9 cellular contexts compared by ENCODE assay signal in the genomic region with DNA sequence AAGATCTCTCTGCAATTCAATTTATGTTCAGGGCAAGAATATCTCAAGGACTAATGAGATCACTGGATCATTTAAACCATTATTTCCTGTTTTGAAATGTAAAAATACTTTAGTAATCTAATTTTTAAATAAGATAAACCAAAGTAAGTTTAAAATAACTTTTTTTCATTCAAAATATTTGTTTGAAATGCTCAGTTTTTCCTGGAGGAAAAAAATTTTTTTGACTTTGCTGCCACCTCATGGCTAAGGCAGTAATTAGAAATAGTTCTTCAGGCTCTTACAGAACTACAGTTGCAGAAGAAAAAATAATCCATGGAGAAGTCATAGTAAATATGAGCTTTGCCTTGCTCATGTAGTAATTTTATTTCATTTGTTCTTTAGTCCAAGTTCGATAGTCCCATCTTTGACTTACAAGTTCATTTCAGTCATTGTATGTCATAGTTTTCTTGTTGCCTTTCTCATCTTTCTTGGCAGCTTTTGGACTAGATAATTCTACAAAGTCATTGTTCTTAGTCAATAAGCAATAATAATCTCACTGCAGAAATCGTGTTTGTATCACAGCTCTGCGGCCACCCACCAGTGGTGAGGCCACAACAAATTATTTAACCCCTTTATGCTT.
DNase-seq lines count a peak whose midpoint lies in the region; ATAC-seq and TF ChIP-seq lines count a peak whose summit lies in the region.
"Had no signal": no experiment of that assay in that cellular context is flagged by ENCODE, and none has a peak within 500 bp of the region (broad histone marks: within the 10 kb centered on the region; RNA-seq: fewer than 3 reads in every experiment).

No MANE protein-coding gene starts in this region.

- H3K4me1 ChIP-seq in SK-N-SH (ENCODE audit: control insufficient read depth in 1 of 2, insufficient read depth in 2 of 2, low read depth in 1 of 2, low read length in 1 of 2) (no peaks in the 10 kb centered on the region), transverse colon (peaks cover 0 to 10% (median 0%) of the 10 kb centered on the region in 4 donors), uterus (no peaks in the 10 kb centered on the region)

- no peaks in the 10 kb centered on the region for H3K9me2 ChIP-seq in SK-N-SH

- no peak for TF ChIP-seq EP300 in SK-N-SH (IDR thresholded peaks at IDR 0.05; ENCODE audit: borderline replicate concordance in 1 of 2, low read depth in 1 of 2, low read length in 1 of 2)
- TF ChIP-seq EP300 in transverse colon (IDR thresholded peaks at IDR 0.05; ENCODE audit: low read depth): no peak

- no peak overlapping the region for H3K27ac Mint-ChIP-seq in HFFc6

- intact Hi-C loops in transverse colon (cut with DNase I; ENCODE audit: low total_unique reads): no loop called here
- intact Hi-C loops in uterus (cut with DNase I; ENCODE audit: low total_unique reads): no loop called here

- no peaks in the 10 kb centered on the region for H3K79me2 ChIP-seq in SK-N-SH (ENCODE audit: insufficient read depth)

- POLR2A ChIA-PET in SK-N-SH (lab: Yijun Ruan, JAX): no interaction called here

- peak; percentile 68 for TF ChIP-seq RAD21 in SK-N-SH (IDR thresholded peaks at IDR 0.05; ENCODE audit: low read length)

- H3K9ac ChIP-seq in SK-N-SH: no peak overlapping the region

- H3F3A ChIP-seq in SK-N-SH (replicated peaks; ENCODE audit: insufficient read depth): no peaks in the 10 kb centered on the region

- ATAC-seq in GM18867 (IDR thresholded peaks at IDR 0.05; ENCODE audit: unreplicated experiment): no peak

- no peaks in the 10 kb centered on the region for H4K20me1 ChIP-seq in SK-N-SH (ENCODE audit: insufficient read depth)

- no peak overlapping the region for H3K4me2 ChIP-seq in SK-N-SH

- H3K36me3 Mint-ChIP-seq in HFFc6 (ENCODE audit: low read depth): no peaks in the 10 kb centered on the region

- 0 out of 2 replicates have a peak, but pooled peaks cover 11% of the 10 kb centered on the region for H3K27me3 ChIP-seq in SK-N-SH (ENCODE audit: insufficient read depth)
- H3K27me3 ChIP-seq in transverse colon: no peaks in the 10 kb centered on the region
- H3K27me3 ChIP-seq in uterus: no peaks in the 10 kb centered on the region

- WGBS in SK-N-SH (ENCODE audit: low lambda C conversion rate): under 1% methylated on average over 3 of the region's 3 CpGs
- 10 to 12% methylated on average over 3 of the region's 3 CpGs for WGBS in transverse colon (ENCODE audit: low coverage in 1 of 2), 2 donors

- H3K36me3 ChIP-seq in SK-N-SH (replicated peaks in 1 of 2; ENCODE audit: control insufficient read depth in 1 of 2, insufficient read depth in 2 of 2, low read length in 1 of 2) (no peaks in the 10 kb centered on the region), transverse colon (no peaks in the 10 kb centered on the region), uterus (no peaks in the 10 kb centered on the region)
- H3K36me3 ChIP-seq: neutrophil had no signal

- H3K27ac ChIP-seq in SK-N-SH (ENCODE audit: low read depth in 2 of 2, low read length in 1 of 2): no peak overlapping the region
- H3K27ac ChIP-seq in transverse colon: no peak overlapping the region
- no peak overlapping the region for H3K27ac ChIP-seq in uterus
- H3K27ac ChIP-seq: neutrophil had no signal

- H3K4me3 Mint-ChIP-seq in HFFc6: no peak overlapping the region

- H3K27me3 Mint-ChIP-seq in HFFc6 (ENCODE audit: insufficient read depth): peaks cover 6% of the 10 kb centered on the region; the same call in 1 of the 2 replicates

- H3K4me1 Mint-ChIP-seq in HFFc6 (ENCODE audit: low read depth): no peaks in the 10 kb centered on the region

- H3K9me3 Mint-ChIP-seq in HFFc6: no peaks in the 10 kb centered on the region

- no peak overlapping the region for H2AFZ ChIP-seq in SK-N-SH (ENCODE audit: low read depth)

- in situ Hi-C loops in transverse colon (cut with MboI; ENCODE audit: low pct_ligation_motif_present in 1 of 4, low pct_unique_long_range_greater_than_20kb in 1 of 4, low sequenced_read_pairs in 3 of 4): loop anchor here in 3 of 4 donors (5.0 to 10.0 kb wide), 2 partner anchors 359 to 362 kb away; no protein-coding TSS in a partner anchor

- TF ChIP-seq CTCF in HFFc6 (IDR thresholded peaks at IDR 0.05): peak; percentile 80
- TF ChIP-seq CTCF in SK-N-SH (IDR thresholded peaks at IDR 0.05): peak; percentile 71
- TF ChIP-seq CTCF in transverse colon (IDR thresholded peaks at IDR 0.05): peak in 4 of 5 experiments; percentile 48 to 52 (median 49)
- peak in 2 of 4 experiments; percentile 10 to 15 for TF ChIP-seq CTCF in uterus (IDR thresholded peaks at IDR 0.05)

- no peak for TF ChIP-seq POLR2A in transverse colon (IDR thresholded peaks at IDR 0.05)
- no peak for TF ChIP-seq POLR2A in uterus (IDR thresholded peaks at IDR 0.05)

- DNase-seq in DMS53 (lab: John Stamatoyannopoulos, UW) (peak; percentile 71), HFFc6 (peak; percentile 9), SK-N-SH (no peak), foreskin melanocyte (peak; percentile 34), transverse colon (no peak), uterus (no peak), DMS79 treated with DMSO at 0.1 percent for 48 hours (lab: John Stamatoyannopoulos, UW) (no peak)

- H3K4me3 ChIP-seq in SK-N-SH (ENCODE audit: low read depth in 2 of 2, low read length in 1 of 2) (no peak overlapping the region; a peak in 1 of 4 replicates), transverse colon (no peak overlapping the region), uterus (no peak overlapping the region)

- H3K9me3 ChIP-seq in SK-N-SH: no peaks in the 10 kb centered on the region
- H3K9me3 ChIP-seq in transverse colon: no peaks in the 10 kb centered on the region
- no peaks in the 10 kb centered on the region for H3K9me3 ChIP-seq in uterus
- H3K9me3 ChIP-seq: neutrophil had no signal

- CTCF ChIA-PET in SK-N-SH (lab: Yijun Ruan, JAX): interaction anchor here (0.6 to 5.1 kb wide), 13 partner anchors 15 to 376 kb away, joined by 3 to 60 read pairs (median 4); no protein-coding TSS in a partner anchor

TF ChIP-seq in SK-N-SH, 30 proteins besides CTCF, POLR2A, EP300 and RAD21:
- TF ChIP-seq SMC3 (IDR thresholded peaks at IDR 0.05; ENCODE audit: low read depth, low read length) (peak; percentile 41), ELF1 (IDR thresholded peaks at IDR 0.05) (no peak), TEAD4 (IDR thresholded peaks at IDR 0.05; ENCODE audit: borderline replicate concordance, insufficient read depth) (no peak)
- TF ChIP-seq, protein P1, sequence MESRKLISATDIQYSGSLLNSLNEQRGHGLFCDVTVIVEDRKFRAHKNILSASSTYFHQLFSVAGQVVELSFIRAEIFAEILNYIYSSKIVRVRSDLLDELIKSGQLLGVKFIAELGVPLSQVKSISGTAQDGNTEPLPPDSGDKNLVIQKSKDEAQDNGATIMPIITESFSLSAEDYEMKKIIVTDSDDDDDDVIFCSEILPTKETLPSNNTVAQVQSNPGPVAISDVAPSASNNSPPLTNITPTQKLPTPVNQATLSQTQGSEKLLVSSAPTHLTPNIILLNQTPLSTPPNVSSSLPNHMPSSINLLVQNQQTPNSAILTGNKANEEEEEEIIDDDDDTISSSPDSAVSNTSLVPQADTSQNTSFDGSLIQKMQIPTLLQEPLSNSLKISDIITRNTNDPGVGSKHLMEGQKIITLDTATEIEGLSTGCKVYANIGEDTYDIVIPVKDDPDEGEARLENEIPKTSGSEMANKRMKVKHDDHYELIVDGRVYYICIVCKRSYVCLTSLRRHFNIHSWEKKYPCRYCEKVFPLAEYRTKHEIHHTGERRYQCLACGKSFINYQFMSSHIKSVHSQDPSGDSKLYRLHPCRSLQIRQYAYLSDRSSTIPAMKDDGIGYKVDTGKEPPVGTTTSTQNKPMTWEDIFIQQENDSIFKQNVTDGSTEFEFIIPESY (IDR thresholded peaks at IDR 0.05; ENCODE audit: borderline replicate concordance, low read depth): no peak

Comparison
In these comparisons a context has a peak if more than half of its experiments do, and no peak if none do; other contexts are left out.
1. DNase-seq: peak in DMS53 (single experiment), HFFc6 (single experiment) and foreskin melanocyte (single experiment); none in SK-N-SH (single experiment), transverse colon (single experiment), uterus (0 of 2) and DMS79 treated with DMSO at 0.1 percent for 48 hours (single experiment).